In genomic region chr2:46311651-46312223, GRCh38 we compare ENCODE assay signal across 2 cellular contexts.
TF ChIP-seq lines count a peak whose summit lies in the region.

No MANE protein-coding gene starts in this region.

TF ChIP-seq in SK-N-SH, 30 proteins besides CTCF, POLR2A, EP300 and RAD21 (continued from another document):
- no peak for TF ChIP-seq REST (IDR thresholded peaks at IDR 0.05; ENCODE audit: low read depth, low read length)
- no peak for TF ChIP-seq RCOR1 (IDR thresholded peaks at IDR 0.05; ENCODE audit: low read length)
- TF ChIP-seq ELF1 (IDR thresholded peaks at IDR 0.05), result no peak
- TF ChIP-seq, protein P1, sequence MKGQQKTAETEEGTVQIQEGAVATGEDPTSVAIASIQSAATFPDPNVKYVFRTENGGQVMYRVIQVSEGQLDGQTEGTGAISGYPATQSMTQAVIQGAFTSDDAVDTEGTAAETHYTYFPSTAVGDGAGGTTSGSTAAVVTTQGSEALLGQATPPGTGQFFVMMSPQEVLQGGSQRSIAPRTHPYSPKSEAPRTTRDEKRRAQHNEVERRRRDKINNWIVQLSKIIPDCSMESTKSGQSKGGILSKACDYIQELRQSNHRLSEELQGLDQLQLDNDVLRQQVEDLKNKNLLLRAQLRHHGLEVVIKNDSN (IDR thresholded peaks at IDR 0.05; ENCODE audit: borderline replicate concordance, low read depth), result no peak
- TF ChIP-seq MAX (IDR thresholded peaks at IDR 0.05; ENCODE audit: low read depth), result no peak
- TF ChIP-seq TEAD4 (IDR thresholded peaks at IDR 0.05; ENCODE audit: borderline replicate concordance, insufficient read depth), result no peak
- TF ChIP-seq EZH2phosphoT487 (IDR thresholded peaks at IDR 0.05; ENCODE audit: borderline replicate concordance, low read depth), result no peak
- no peak for TF ChIP-seq GATA2 (CRISPR knock-in tag; IDR thresholded peaks at IDR 0.05)
- no peak for TF ChIP-seq TAF1 (IDR thresholded peaks at IDR 0.05; ENCODE audit: borderline replicate concordance, low read depth, low read length)
- TF ChIP-seq MXI1 (IDR thresholded peaks at IDR 0.05; ENCODE audit: low read depth, low read length), result no peak
- no peak for TF ChIP-seq RXRA (IDR thresholded peaks at IDR 0.05; ENCODE audit: borderline replicate concordance, low read depth)
- TF ChIP-seq, protein P2, sequence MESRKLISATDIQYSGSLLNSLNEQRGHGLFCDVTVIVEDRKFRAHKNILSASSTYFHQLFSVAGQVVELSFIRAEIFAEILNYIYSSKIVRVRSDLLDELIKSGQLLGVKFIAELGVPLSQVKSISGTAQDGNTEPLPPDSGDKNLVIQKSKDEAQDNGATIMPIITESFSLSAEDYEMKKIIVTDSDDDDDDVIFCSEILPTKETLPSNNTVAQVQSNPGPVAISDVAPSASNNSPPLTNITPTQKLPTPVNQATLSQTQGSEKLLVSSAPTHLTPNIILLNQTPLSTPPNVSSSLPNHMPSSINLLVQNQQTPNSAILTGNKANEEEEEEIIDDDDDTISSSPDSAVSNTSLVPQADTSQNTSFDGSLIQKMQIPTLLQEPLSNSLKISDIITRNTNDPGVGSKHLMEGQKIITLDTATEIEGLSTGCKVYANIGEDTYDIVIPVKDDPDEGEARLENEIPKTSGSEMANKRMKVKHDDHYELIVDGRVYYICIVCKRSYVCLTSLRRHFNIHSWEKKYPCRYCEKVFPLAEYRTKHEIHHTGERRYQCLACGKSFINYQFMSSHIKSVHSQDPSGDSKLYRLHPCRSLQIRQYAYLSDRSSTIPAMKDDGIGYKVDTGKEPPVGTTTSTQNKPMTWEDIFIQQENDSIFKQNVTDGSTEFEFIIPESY (IDR thresholded peaks at IDR 0.05; ENCODE audit: borderline replicate concordance, low read depth), result no peak
- TF ChIP-seq, protein P3, sequence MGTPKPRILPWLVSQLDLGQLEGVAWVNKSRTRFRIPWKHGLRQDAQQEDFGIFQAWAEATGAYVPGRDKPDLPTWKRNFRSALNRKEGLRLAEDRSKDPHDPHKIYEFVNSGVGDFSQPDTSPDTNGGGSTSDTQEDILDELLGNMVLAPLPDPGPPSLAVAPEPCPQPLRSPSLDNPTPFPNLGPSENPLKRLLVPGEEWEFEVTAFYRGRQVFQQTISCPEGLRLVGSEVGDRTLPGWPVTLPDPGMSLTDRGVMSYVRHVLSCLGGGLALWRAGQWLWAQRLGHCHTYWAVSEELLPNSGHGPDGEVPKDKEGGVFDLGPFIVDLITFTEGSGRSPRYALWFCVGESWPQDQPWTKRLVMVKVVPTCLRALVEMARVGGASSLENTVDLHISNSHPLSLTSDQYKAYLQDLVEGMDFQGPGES (IDR thresholded peaks at IDR 0.05; ENCODE audit: low read depth, low read length), result no peak

TF ChIP-seq in SK-N-SH treated with all-trans-retinoic acid at 6 μM for 48 hours, 23 proteins besides CTCF, POLR2A, EP300 and RAD21 (continued from another document):
- TF ChIP-seq PATZ1 (CRISPR knock-in tag; IDR thresholded peaks at IDR 0.05; ENCODE audit: borderline replicate concordance) (no peak), GLIS3 (CRISPR knock-in tag; IDR thresholded peaks at IDR 0.05) (no peak), RARB (CRISPR knock-in tag; IDR thresholded peaks at IDR 0.05) (no peak), PPARA (CRISPR knock-in tag; IDR thresholded peaks at IDR 0.05; ENCODE audit: borderline replicate concordance) (no peak), ZFP3 (CRISPR knock-in tag; IDR thresholded peaks at IDR 0.05) (no peak), POU6F1 (CRISPR knock-in tag; IDR thresholded peaks at IDR 0.05; ENCODE audit: borderline replicate concordance, low read depth) (no peak), CREB5 (CRISPR knock-in tag; IDR thresholded peaks at IDR 0.05; ENCODE audit: low read depth) (no peak), CSDC2 (CRISPR knock-in tag; IDR thresholded peaks at IDR 0.05) (no peak), BACH2 (CRISPR knock-in tag; IDR thresholded peaks at IDR 0.05; ENCODE audit: borderline replicate concordance) (no peak), OSR1 (CRISPR knock-in tag; IDR thresholded peaks at IDR 0.05) (no peak), TSHZ2 (CRISPR knock-in tag; IDR thresholded peaks at IDR 0.05) (no peak), ZNF70 (CRISPR knock-in tag; IDR thresholded peaks at IDR 0.05) (no peak), ESRRG (CRISPR knock-in tag; IDR thresholded peaks at IDR 0.05) (no peak)
